In genomic region chrX:49165901-49166881, GRCh38 we compare ENCODE assay signal across 8 cellular contexts. TPM values are rescaled to one million over a fixed set of nuclear protein-coding genes. Genes with fewer than 3 reads are reported as not detected.
DNase-seq lines count a peak whose midpoint lies in the region; ATAC-seq and TF ChIP-seq lines count a peak whose summit lies in the region.

No MANE protein-coding gene starts in this region.

- TF ChIP-seq CTCF in epithelial cell of proximal tubule (conservative IDR thresholded peaks at IDR 0.05; ENCODE audit: low read depth, low read length), result no peak

- no peaks in the 10 kb centered on the region for H3K36me3 ChIP-seq in mucosa of stomach (ENCODE audit: control insufficient read depth, insufficient read depth, low read length)

- H3K9me3 ChIP-seq in mucosa of stomach (ENCODE audit: control insufficient read depth, low read length), result no peaks in the 10 kb centered on the region

- peak overlapping the region; percentile 70 for H3K9ac ChIP-seq in mucosa of stomach (ENCODE audit: low read length)

- H3K4me3 ChIP-seq in epithelial cell of proximal tubule (ENCODE audit: low read depth, low read length) (peak overlapping the region; percentile 31), mucosa of stomach (ENCODE audit: low read length) (no peak overlapping the region)

- H3K4me1 ChIP-seq in mucosa of stomach (ENCODE audit: control insufficient read depth, insufficient read depth, low read length), result peaks cover 32% of the 10 kb centered on the region

- DNase-seq in GDM1 (lab: John Stamatoyannopoulos, UW) (peak; percentile 85), NOMO-1 (lab: John Stamatoyannopoulos, UW; ENCODE audit: unreplicated experiment in 2 of 2) (peak; percentile 86 to 92), epithelial cell of proximal tubule (ENCODE audit: low read depth) (no peak), NCI-H2227 treated with DMSO at 0.1 percent for 48 hours (lab: John Stamatoyannopoulos, UW) (no peak)
- DNase-seq in activated T-cell treated with anti-CD3 and anti-CD28 coated beads, Interleukin-2, amount 50 U/mL, for 1 hour, result peak; percentile 73
- peak; percentile 44 to 70 (median 55) for DNase-seq in stimulated activated naive CD4-positive, alpha-beta T cell (lab: John Stamatoyannopoulos, UW)

- ATAC-seq in HG03108 (IDR thresholded peaks at IDR 0.05; ENCODE audit: unreplicated experiment), result peak; percentile 36

- no peaks in the 10 kb centered on the region for H3K27me3 ChIP-seq in mucosa of stomach (ENCODE audit: control insufficient read depth, insufficient read depth, low read length)

RNA-seq across cellular contexts. Expression of gene MAGIX, which starts 3.6 kb away (rescaled TPM):
- 8.3 and 9.6 TPM in 2 replicates for total RNA-seq in epithelial cell of proximal tubule

RNA-seq across cellular contexts. Expression of gene PLP2, which starts 5.5 kb away (rescaled TPM):
- 115 and 132 TPM in 2 replicates for total RNA-seq in epithelial cell of proximal tubule

RNA-seq across cellular contexts. Expression of gene PRICKLE3, which starts 20.0 kb away (rescaled TPM):
- total RNA-seq in epithelial cell of proximal tubule, result 13.0 and 18.5 TPM in 2 replicates

RNA-seq across cellular contexts. Expression of gene SYP, which starts 33.8 kb away (rescaled TPM):
- 0.17 and 0.29 TPM in 2 replicates for total RNA-seq in epithelial cell of proximal tubule

RNA-seq across cellular contexts. Expression of gene GPKOW, which starts 42.7 kb away (rescaled TPM):
- 28.9 and 31.9 TPM in 2 replicates for total RNA-seq in epithelial cell of proximal tubule

Comparison
In these comparisons a context has a peak if more than half of its experiments do, and no peak if none do; other contexts are left out.
1. DNase-seq: peak in GDM1 (single experiment), NOMO-1 (2 of 2), activated T-cell treated with anti-CD3 and anti-CD28 coated beads, Interleukin-2, amount 50 U/mL, for 1 hour (single experiment) and stimulated activated naive CD4-positive, alpha-beta T cell (6 of 6); none in epithelial cell of proximal tubule (single experiment) and NCI-H2227 treated with DMSO at 0.1 percent for 48 hours (single experiment).